In the genomic region with DNA sequence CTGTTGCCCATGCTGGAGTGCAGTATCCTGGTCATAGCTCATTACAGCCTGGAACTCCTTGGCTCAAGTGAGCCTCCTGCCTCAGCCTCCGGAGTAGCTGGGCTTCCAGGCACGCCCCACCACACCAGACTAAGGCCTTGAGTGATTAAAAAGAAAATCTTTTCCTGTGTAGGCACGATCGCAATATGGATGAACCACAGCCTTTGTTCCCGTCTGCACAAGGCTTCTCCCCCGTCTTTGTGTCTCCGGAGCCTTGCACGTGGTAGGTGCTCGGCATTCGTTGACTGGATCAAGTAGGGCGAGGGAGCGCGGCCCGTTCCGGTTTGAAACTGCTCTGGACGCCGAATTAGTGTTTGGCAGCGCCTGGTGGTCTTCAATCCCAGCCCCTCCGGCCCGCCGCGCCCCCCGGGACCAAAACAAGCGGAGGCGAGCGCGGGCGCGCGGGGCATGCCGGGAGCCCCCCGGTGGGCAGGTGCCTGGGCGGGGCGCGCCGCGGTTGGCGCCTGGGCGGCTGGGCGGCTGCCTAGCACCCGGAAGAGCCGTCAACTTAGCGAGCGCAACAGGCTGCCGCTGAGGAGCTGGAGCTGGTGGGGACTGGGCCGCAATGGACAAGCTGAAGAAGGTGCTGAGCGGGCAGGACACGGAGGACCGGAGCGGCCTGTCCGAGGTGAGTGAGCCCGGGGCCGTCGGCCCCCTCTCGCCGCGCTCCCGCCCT, we compare ENCODE assay signal across 1 cellular context.
TF ChIP-seq lines count a peak whose summit lies in the region.

A gene (plus strand): TSS at position 529 of the 715 bp plus-strand sequence. CDS start 76 bp downstream, at position 605.

TF ChIP-seq in HEK293, 187 proteins besides CTCF, POLR2A, EP300 and RAD21 (continued from another document and continues in another):
- TF ChIP-seq, protein P1, sequence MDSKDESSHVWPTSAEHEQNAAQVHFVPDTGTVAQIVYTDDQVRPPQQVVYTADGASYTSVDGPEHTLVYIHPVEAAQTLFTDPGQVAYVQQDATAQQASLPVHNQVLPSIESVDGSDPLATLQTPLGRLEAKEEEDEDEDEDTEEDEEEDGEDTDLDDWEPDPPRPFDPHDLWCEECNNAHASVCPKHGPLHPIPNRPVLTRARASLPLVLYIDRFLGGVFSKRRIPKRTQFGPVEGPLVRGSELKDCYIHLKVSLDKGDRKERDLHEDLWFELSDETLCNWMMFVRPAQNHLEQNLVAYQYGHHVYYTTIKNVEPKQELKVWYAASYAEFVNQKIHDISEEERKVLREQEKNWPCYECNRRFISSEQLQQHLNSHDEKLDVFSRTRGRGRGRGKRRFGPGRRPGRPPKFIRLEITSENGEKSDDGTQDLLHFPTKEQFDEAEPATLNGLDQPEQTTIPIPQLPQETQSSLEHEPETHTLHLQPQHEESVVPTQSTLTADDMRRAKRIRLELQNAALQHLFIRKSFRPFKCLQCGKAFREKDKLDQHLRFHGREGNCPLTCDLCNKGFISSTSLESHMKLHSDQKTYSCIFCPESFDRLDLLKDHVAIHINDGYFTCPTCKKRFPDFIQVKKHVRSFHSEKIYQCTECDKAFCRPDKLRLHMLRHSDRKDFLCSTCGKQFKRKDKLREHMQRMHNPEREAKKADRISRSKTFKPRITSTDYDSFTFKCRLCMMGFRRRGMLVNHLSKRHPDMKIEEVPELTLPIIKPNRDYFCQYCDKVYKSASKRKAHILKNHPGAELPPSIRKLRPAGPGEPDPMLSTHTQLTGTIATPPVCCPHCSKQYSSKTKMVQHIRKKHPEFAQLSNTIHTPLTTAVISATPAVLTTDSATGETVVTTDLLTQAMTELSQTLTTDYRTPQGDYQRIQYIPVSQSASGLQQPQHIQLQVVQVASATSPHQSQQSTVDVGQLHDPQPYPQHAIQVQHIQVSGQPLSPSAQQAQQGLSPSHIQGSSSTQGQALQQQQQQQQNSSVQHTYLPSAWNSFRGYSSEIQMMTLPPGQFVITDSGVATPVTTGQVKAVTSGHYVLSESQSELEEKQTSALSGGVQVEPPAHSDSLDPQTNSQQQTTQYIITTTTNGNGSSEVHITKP (tag by site-specific recombination; IDR thresholded peaks at IDR 0.05): no peak
- TF ChIP-seq, protein P2, sequence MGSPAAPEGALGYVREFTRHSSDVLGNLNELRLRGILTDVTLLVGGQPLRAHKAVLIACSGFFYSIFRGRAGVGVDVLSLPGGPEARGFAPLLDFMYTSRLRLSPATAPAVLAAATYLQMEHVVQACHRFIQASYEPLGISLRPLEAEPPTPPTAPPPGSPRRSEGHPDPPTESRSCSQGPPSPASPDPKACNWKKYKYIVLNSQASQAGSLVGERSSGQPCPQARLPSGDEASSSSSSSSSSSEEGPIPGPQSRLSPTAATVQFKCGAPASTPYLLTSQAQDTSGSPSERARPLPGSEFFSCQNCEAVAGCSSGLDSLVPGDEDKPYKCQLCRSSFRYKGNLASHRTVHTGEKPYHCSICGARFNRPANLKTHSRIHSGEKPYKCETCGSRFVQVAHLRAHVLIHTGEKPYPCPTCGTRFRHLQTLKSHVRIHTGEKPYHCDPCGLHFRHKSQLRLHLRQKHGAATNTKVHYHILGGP (tag by site-specific recombination; IDR thresholded peaks at IDR 0.05): no peak
- TF ChIP-seq, protein P3, sequence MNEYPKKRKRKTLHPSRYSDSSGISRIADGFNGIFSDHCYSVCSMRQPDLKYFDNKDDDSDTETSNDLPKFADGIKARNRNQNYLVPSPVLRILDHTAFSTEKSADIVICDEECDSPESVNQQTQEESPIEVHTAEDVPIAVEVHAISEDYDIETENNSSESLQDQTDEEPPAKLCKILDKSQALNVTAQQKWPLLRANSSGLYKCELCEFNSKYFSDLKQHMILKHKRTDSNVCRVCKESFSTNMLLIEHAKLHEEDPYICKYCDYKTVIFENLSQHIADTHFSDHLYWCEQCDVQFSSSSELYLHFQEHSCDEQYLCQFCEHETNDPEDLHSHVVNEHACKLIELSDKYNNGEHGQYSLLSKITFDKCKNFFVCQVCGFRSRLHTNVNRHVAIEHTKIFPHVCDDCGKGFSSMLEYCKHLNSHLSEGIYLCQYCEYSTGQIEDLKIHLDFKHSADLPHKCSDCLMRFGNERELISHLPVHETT (tag by site-specific recombination; IDR thresholded peaks at IDR 0.05): no peak
- no peak for TF ChIP-seq ZNF549 (tag by site-specific recombination; IDR thresholded peaks at IDR 0.05)
- TF ChIP-seq, protein P4, sequence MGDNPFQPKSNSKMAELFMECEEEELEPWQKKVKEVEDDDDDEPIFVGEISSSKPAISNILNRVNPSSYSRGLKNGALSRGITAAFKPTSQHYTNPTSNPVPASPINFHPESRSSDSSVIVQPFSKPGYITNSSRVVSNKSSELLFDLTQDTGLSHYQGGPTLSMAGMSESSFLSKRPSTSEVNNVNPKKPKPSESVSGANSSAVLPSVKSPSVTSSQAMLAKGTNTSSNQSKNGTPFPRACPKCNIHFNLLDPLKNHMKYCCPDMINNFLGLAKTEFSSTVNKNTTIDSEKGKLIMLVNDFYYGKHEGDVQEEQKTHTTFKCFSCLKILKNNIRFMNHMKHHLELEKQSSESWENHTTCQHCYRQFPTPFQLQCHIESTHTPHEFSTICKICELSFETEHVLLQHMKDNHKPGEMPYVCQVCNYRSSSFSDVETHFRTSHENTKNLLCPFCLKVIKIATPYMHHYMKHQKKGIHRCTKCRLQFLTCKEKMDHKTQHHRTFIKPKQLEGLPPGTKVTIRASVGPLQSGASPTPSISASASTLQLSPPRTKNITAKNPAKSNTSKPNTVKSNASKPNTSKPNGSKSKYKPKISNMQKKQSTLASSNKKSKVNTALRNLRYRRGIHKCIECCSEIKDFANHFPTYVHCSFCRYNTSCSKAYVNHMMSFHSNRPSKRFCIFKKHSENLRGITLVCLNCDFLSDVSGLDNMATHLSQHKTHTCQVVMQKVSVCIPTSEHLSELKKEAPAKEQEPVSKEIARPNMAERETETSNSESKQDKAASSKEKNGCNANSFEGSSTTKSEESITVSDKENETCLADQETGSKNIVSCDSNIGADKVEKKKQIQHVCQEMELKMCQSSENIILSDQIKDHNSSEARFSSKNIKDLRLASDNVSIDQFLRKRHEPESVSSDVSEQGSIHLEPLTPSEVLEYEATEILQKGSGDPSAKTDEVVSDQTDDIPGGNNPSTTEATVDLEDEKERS (tag by site-specific recombination; IDR thresholded peaks at IDR 0.05): no peak
- no peak for TF ChIP-seq ZNF623 (tag by site-specific recombination; IDR thresholded peaks at IDR 0.05)
- TF ChIP-seq, protein P5, sequence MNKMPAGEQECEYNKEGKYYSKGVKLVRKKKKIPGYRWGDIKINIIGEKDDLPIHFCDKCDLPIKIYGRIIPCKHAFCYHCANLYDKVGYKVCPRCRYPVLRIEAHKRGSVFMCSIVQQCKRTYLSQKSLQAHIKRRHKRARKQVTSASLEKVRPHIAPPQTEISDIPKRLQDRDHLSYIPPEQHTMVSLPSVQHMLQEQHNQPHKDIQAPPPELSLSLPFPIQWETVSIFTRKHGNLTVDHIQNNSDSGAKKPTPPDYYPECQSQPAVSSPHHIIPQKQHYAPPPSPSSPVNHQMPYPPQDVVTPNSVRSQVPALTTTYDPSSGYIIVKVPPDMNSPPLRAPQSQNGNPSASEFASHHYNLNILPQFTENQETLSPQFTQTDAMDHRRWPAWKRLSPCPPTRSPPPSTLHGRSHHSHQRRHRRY (tag by site-specific recombination; IDR thresholded peaks at IDR 0.05): no peak
- no peak for TF ChIP-seq ZNF670 (tag by site-specific recombination; IDR thresholded peaks at IDR 0.05; ENCODE audit: low read depth)
- TF ChIP-seq ZNF792 (tag by site-specific recombination; IDR thresholded peaks at IDR 0.05): no peak
- peak; percentile 74 for TF ChIP-seq ZXDB (tag by site-specific recombination; IDR thresholded peaks at IDR 0.05)
- TF ChIP-seq, protein P6, sequence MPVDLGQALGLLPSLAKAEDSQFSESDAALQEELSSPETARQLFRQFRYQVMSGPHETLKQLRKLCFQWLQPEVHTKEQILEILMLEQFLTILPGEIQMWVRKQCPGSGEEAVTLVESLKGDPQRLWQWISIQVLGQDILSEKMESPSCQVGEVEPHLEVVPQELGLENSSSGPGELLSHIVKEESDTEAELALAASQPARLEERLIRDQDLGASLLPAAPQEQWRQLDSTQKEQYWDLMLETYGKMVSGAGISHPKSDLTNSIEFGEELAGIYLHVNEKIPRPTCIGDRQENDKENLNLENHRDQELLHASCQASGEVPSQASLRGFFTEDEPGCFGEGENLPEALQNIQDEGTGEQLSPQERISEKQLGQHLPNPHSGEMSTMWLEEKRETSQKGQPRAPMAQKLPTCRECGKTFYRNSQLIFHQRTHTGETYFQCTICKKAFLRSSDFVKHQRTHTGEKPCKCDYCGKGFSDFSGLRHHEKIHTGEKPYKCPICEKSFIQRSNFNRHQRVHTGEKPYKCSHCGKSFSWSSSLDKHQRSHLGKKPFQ (tag by site-specific recombination; IDR thresholded peaks at IDR 0.05): no peak
- no peak for TF ChIP-seq ZFP69B (tag by site-specific recombination; IDR thresholded peaks at IDR 0.05)
- TF ChIP-seq ZNF510 (tag by site-specific recombination; IDR thresholded peaks at IDR 0.05; ENCODE audit: insufficient replicate concordance): no peak
- TF ChIP-seq ZNF624 (tag by site-specific recombination; IDR thresholded peaks at IDR 0.05): no peak
- no peak for TF ChIP-seq ZNF514 (tag by site-specific recombination; IDR thresholded peaks at IDR 0.05)
- TF ChIP-seq KLF8 (tag by site-specific recombination; IDR thresholded peaks at IDR 0.05): peak; percentile 94
- TF ChIP-seq ZNF19 (tag by site-specific recombination; IDR thresholded peaks at IDR 0.05; ENCODE audit: low read depth): no peak
- no peak for TF ChIP-seq ZNF112 (tag by site-specific recombination; IDR thresholded peaks at IDR 0.05)
- 0 out of 2 replicates have a peak, but pooled peaks have one; percentile 47 for TF ChIP-seq ZNF184 (tag by site-specific recombination; IDR thresholded peaks at IDR 0.05)
- no peak for TF ChIP-seq ZFP37 (tag by site-specific recombination; IDR thresholded peaks at IDR 0.05)
- TF ChIP-seq ZNF324 (tag by site-specific recombination; IDR thresholded peaks at IDR 0.05): no peak
- TF ChIP-seq BCL11B (tag by site-specific recombination; IDR thresholded peaks at IDR 0.05; ENCODE audit: low read depth): no peak
- no peak for TF ChIP-seq ZNF501 (tag by site-specific recombination; IDR thresholded peaks at IDR 0.05)
- peak; percentile 43 for TF ChIP-seq YY1 (tag by site-specific recombination; IDR thresholded peaks at IDR 0.05)
- TF ChIP-seq ZSCAN23 (tag by site-specific recombination; IDR thresholded peaks at IDR 0.05): 0 out of 2 replicates have a peak, but pooled peaks have one; percentile 37
- TF ChIP-seq RBAK (tag by site-specific recombination; IDR thresholded peaks at IDR 0.05): no peak
- TF ChIP-seq ZNF341 (tag by site-specific recombination; IDR thresholded peaks at IDR 0.05; ENCODE audit: low read depth): peak; percentile 94
- 0 out of 2 replicates have a peak, but pooled peaks have one; percentile 54 for TF ChIP-seq HOXC10 (CRISPR knock-in tag; IDR thresholded peaks at IDR 0.05)
- peak; percentile 45 for TF ChIP-seq ZFHX2 (tag by site-specific recombination; conservative IDR thresholded peaks at IDR 0.05)
- no peak for TF ChIP-seq ZNF350 (tag by site-specific recombination; IDR thresholded peaks at IDR 0.05)
- TF ChIP-seq ZNF530 (tag by site-specific recombination; IDR thresholded peaks at IDR 0.05; ENCODE audit: low read depth): no peak
- no peak for TF ChIP-seq PRDM1 (tag by site-specific recombination; IDR thresholded peaks at IDR 0.05)
- TF ChIP-seq BCL11A (tag by site-specific recombination; IDR thresholded peaks at IDR 0.05; ENCODE audit: low read depth): no peak
- TF ChIP-seq, protein P7, sequence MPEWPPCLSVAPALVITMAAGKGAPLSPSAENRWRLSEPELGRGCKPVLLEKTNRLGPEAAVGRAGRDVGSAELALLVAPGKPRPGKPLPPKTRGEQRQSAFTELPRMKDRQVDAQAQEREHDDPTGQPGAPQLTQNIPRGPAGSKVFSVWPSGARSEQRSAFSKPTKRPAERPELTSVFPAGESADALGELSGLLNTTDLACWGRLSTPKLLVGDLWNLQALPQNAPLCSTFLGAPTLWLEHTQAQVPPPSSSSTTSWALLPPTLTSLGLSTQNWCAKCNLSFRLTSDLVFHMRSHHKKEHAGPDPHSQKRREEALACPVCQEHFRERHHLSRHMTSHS (tag by site-specific recombination; IDR thresholded peaks at IDR 0.05): no peak
- TF ChIP-seq, protein P8, sequence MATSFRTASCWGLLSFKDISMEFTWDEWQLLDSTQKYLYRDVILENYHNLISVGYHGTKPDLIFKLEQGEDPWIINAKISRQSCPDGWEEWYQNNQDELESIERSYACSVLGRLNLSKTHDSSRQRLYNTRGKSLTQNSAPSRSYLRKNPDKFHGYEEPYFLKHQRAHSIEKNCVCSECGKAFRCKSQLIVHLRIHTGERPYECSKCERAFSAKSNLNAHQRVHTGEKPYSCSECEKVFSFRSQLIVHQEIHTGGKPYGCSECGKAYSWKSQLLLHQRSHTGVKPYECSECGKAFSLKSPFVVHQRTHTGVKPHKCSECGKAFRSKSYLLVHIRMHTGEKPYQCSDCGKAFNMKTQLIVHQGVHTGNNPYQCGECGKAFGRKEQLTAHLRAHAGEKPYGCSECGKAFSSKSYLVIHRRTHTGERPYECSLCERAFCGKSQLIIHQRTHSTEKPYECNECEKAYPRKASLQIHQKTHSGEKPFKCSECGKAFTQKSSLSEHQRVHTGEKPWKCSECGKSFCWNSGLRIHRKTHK (tag by site-specific recombination; IDR thresholded peaks at IDR 0.05): no peak
- no peak for TF ChIP-seq ZNF423 (tag by site-specific recombination; IDR thresholded peaks at IDR 0.05)
- TF ChIP-seq ZIC2 (tag by site-specific recombination; IDR thresholded peaks at IDR 0.05): peak; percentile 46
- TF ChIP-seq ZNF121 (tag by site-specific recombination; IDR thresholded peaks at IDR 0.05): 0 out of 2 replicates have a peak, but pooled peaks have one; percentile 34
- TF ChIP-seq ZNF248 (tag by site-specific recombination; IDR thresholded peaks at IDR 0.05): no peak
- no peak for TF ChIP-seq ZNF571 (tag by site-specific recombination; IDR thresholded peaks at IDR 0.05)
- no peak for TF ChIP-seq ZNF391 (tag by site-specific recombination; IDR thresholded peaks at IDR 0.05; ENCODE audit: borderline replicate concordance, low read depth)
- no peak for TF ChIP-seq ZNF426 (tag by site-specific recombination; IDR thresholded peaks at IDR 0.05)
- peak; percentile 63 for TF ChIP-seq KLF9 (tag by site-specific recombination; IDR thresholded peaks at IDR 0.05; ENCODE audit: low read depth)
- no peak for TF ChIP-seq ZBTB20 (tag by site-specific recombination; IDR thresholded peaks at IDR 0.05)
- peak; percentile 63 for TF ChIP-seq EGR2 (tag by site-specific recombination; IDR thresholded peaks at IDR 0.05; ENCODE audit: low read depth)
- TF ChIP-seq ZNF707 (tag by site-specific recombination; IDR thresholded peaks at IDR 0.05): no peak
- TF ChIP-seq, protein P9, sequence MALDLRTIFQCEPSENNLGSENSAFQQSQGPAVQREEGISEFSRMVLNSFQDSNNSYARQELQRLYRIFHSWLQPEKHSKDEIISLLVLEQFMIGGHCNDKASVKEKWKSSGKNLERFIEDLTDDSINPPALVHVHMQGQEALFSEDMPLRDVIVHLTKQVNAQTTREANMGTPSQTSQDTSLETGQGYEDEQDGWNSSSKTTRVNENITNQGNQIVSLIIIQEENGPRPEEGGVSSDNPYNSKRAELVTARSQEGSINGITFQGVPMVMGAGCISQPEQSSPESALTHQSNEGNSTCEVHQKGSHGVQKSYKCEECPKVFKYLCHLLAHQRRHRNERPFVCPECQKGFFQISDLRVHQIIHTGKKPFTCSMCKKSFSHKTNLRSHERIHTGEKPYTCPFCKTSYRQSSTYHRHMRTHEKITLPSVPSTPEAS (tag by site-specific recombination; IDR thresholded peaks at IDR 0.05): no peak
- no peak for TF ChIP-seq OVOL3 (tag by site-specific recombination; IDR thresholded peaks at IDR 0.05)
- TF ChIP-seq ZNF777 (tag by site-specific recombination; IDR thresholded peaks at IDR 0.05; ENCODE audit: borderline replicate concordance): no peak
- TF ChIP-seq ZBTB1 (tag by site-specific recombination; IDR thresholded peaks at IDR 0.05): no peak
- no peak for TF ChIP-seq MYNN (tag by site-specific recombination; IDR thresholded peaks at IDR 0.05; ENCODE audit: borderline replicate concordance)
